1 cellular context compared by ENCODE assay signal in the genomic region with DNA sequence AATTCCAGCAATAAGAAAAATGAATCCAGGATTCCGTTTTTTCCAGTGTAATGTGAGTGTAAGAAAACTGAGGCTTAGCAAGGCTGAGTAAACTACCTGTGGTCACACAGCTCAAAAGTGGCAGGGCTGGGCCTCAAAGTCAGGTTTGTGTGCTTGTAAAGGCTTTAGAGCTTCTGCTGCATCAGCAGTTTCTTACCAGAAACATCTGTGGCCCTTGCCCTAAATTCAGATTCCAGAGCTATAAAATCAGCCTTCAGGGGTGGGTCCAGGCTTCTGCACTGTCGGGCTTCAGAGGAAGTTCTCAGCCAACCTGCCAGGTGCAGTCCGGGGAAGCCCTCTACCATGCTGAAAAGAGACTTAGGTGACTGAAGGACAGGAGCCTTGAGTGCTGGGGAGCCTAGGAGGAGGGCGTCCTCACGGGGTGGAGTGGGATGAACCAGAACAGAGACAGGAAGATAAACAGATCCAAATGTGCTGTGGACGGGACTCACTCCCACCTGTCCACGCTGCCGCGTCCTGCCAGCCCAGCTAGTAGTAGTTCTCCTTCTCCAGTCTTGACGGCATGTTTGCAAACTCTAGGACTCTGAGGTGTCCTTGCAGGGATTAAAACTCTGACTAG.
TF ChIP-seq lines count a peak whose summit lies in the region.

No MANE protein-coding gene starts in this region.

TF ChIP-seq in HepG2, 621 proteins besides CTCF, POLR2A, EP300 and RAD21 (continued from another document):
- TF ChIP-seq, protein P1, sequence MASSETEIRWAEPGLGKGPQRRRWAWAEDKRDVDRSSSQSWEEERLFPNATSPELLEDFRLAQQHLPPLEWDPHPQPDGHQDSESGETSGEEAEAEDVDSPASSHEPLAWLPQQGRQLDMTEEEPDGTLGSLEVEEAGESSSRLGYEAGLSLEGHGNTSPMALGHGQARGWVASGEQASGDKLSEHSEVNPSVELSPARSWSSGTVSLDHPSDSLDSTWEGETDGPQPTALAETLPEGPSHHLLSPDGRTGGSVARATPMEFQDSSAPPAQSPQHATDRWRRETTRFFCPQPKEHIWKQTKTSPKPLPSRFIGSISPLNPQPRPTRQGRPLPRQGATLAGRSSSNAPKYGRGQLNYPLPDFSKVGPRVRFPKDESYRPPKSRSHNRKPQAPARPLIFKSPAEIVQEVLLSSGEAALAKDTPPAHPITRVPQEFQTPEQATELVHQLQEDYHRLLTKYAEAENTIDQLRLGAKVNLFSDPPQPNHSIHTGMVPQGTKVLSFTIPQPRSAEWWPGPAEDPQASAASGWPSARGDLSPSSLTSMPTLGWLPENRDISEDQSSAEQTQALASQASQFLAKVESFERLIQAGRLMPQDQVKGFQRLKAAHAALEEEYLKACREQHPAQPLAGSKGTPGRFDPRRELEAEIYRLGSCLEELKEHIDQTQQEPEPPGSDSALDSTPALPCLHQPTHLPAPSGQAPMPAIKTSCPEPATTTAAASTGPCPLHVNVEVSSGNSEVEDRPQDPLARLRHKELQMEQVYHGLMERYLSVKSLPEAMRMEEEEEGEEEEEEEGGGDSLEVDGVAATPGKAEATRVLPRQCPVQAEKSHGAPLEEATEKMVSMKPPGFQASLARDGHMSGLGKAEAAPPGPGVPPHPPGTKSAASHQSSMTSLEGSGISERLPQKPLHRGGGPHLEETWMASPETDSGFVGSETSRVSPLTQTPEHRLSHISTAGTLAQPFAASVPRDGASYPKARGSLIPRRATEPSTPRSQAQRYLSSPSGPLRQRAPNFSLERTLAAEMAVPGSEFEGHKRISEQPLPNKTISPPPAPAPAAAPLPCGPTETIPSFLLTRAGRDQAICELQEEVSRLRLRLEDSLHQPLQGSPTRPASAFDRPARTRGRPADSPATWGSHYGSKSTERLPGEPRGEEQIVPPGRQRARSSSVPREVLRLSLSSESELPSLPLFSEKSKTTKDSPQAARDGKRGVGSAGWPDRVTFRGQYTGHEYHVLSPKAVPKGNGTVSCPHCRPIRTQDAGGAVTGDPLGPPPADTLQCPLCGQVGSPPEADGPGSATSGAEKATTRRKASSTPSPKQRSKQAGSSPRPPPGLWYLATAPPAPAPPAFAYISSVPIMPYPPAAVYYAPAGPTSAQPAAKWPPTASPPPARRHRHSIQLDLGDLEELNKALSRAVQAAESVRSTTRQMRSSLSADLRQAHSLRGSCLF (CRISPR knock-in tag; IDR thresholded peaks at IDR 0.05; ENCODE audit: borderline replicate concordance), result no peak
- TF ChIP-seq, protein P2, sequence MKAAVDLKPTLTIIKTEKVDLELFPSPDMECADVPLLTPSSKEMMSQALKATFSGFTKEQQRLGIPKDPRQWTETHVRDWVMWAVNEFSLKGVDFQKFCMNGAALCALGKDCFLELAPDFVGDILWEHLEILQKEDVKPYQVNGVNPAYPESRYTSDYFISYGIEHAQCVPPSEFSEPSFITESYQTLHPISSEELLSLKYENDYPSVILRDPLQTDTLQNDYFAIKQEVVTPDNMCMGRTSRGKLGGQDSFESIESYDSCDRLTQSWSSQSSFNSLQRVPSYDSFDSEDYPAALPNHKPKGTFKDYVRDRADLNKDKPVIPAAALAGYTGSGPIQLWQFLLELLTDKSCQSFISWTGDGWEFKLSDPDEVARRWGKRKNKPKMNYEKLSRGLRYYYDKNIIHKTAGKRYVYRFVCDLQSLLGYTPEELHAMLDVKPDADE (CRISPR knock-in tag; IDR thresholded peaks at IDR 0.05), result no peak
- TF ChIP-seq KLF11 (CRISPR knock-in tag; IDR thresholded peaks at IDR 0.05), result no peak
